18 cellular contexts compared by ENCODE assay signal in the genomic region with DNA sequence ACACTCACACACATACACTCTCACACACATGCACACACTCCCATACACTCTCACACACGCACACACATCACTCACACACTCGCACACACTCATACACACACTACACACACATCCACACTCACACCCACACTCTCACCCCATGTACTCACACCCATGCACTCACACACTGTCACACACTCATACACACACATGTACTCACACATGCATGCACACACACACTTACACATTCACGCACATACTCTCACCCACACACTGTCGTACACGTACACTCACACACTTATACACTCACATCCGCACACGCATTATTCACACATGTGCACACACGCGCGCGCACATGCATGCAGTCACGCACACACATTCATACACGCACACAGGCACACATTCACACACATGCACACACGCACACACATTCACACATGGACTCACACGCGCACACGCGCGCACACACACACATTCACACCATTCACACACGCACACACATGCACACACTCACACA. TPM values are rescaled to one million over a fixed set of nuclear protein-coding genes. Genes with fewer than 3 reads are reported as not detected.
DNase-seq lines count a peak whose midpoint lies in the region; ATAC-seq, FAIRE-seq and TF ChIP-seq lines count a peak whose summit lies in the region.
"Had no signal": no experiment of that assay in that cellular context is flagged by ENCODE, and none has a peak within 500 bp of the region (broad histone marks: within the 10 kb centered on the region; RNA-seq: fewer than 3 reads in every experiment).

No MANE protein-coding gene starts in this region.

- H3K79me1 ChIP-seq in H1 (ENCODE audit: low read depth, low read length) (no peaks in the 10 kb centered on the region), neuronal stem cell (ENCODE audit: low read depth, low read length) (peaks cover 2% of the 10 kb centered on the region)

- H2BK12ac ChIP-seq in H1 (ENCODE audit: low read depth, low read length) (peak overlapping the region; percentile 95), neuronal stem cell (ENCODE audit: low read length) (peak overlapping the region; percentile 95)

- H2AFZ ChIP-seq in H1 (ENCODE audit: low read length) (no peak overlapping the region), neuronal stem cell (ENCODE audit: low read length) (no peak overlapping the region)

- H3K56ac ChIP-seq in H1 (replicated peaks; ENCODE audit: insufficient read length, low read depth, low read length), result peak overlapping the region; percentile 57

- in situ Hi-C loops in HAP-1 (cut with MboI; ENCODE audit: low sequenced_read_pairs), result no loop called here

- TF ChIP-seq RAD21 in H1 (IDR thresholded peaks at IDR 0.05 in 1 of 2, conservative IDR thresholded peaks at IDR 0.05 in 1 of 2; ENCODE audit: low read depth in 2 of 2, low read length in 2 of 2), result no peak

- CTCF ChIA-PET in activated CD4-positive, alpha-beta T cell treated with anti-CD3 and anti-CD28 coated beads for 36 hours (lab: Charles Lee), result no interaction called here
- CTCF ChIA-PET in H1 (lab: Charles Lee; ENCODE audit: partially characterized antibody), result interaction anchor here (1.4 to 23.7 kb wide), 4 partner anchors 38 to 64 kb away, joined by 3 to 532 read pairs (median 150); partner anchors contain the start of genes CD4, LAG3, MLF2 and PTMS

- H3K9me3 Mint-ChIP-seq in activated CD4-positive, alpha-beta T cell treated with anti-CD3 and anti-CD28 coated beads for 36 hours (ENCODE audit: low read depth), result no peaks in the 10 kb centered on the region

- H2BK5ac ChIP-seq in H1 (ENCODE audit: low read depth, low read length), result peak overlapping the region; percentile 60
- H2BK5ac ChIP-seq in neuronal stem cell (ENCODE audit: low read length), result peak overlapping the region; percentile 33

- intact Hi-C loops in activated CD4-positive, alpha-beta T cell treated with anti-CD3 and anti-CD28 coated beads for 36 hours (cut with DNase I, micrococcal nuclease), result no loop called here

- H3K23ac ChIP-seq in H1 (ENCODE audit: insufficient read length) (peak overlapping the region; percentile 60), neuronal stem cell (ENCODE audit: low read depth, low read length, poor library complexity) (peak overlapping the region; percentile 95)

- TF ChIP-seq POLR2A in H1 (IDR thresholded peaks at IDR 0.05; ENCODE audit: control extremely low read depth in 1 of 2, low read depth in 2 of 2, low read length in 2 of 2) (no peak), erythroblast (IDR thresholded peaks at IDR 0.05; ENCODE audit: low read length) (no peak)

- peak overlapping the region; percentile 68 for H2BK20ac ChIP-seq in H1 (ENCODE audit: low read length)

- H3K4me1 ChIP-seq in H1 (replicated peaks in 1 of 4; ENCODE audit: control insufficient read depth in 3 of 4, insufficient read depth in 4 of 4, low read length in 3 of 4) (peaks cover 4 to 43% (median 26%) of the 10 kb centered on the region in 4 experiments), neuronal stem cell (ENCODE audit: control insufficient read depth in 2 of 2, insufficient read depth in 1 of 2, low read depth in 1 of 2, low read length in 2 of 2) (peaks cover 39 to 43% of the 10 kb centered on the region in 2 donors), HAP-1 (peaks cover 9% of the 10 kb centered on the region)

- H3K36me3 ChIP-seq in H1 (ENCODE audit: control insufficient read depth in 2 of 4, insufficient read depth in 4 of 4, low read length in 3 of 4) (no peaks in the 10 kb centered on the region; a peak in 1 of 8 replicates), neuronal stem cell (replicated peaks in 1 of 2; ENCODE audit: control insufficient read depth in 2 of 2, insufficient read depth in 2 of 2, low read length in 2 of 2) (no peaks in the 10 kb centered on the region), HAP-1 (replicated peaks) (no peaks in the 10 kb centered on the region)
- H3K36me3 ChIP-seq: BLaER1 had no signal

- H3K27me3 Mint-ChIP-seq in activated CD4-positive, alpha-beta T cell treated with anti-CD3 and anti-CD28 coated beads for 36 hours, result peaks cover 3% of the 10 kb centered on the region

- H2BK15ac ChIP-seq in H1 (ENCODE audit: low read length) (peak overlapping the region; percentile 99), neuronal stem cell (ENCODE audit: low read length) (peak overlapping the region; percentile 86)

- peaks cover 20% of the 10 kb centered on the region for H3K23me2 ChIP-seq in H1 (ENCODE audit: low read depth, low read length)

- H4K91ac ChIP-seq in H1 (replicated peaks; ENCODE audit: insufficient read length, low read length) (peak overlapping the region; percentile 100), neuronal stem cell (ENCODE audit: low read depth, low read length, poor library complexity) (peak overlapping the region; percentile 99)

- 86 to 100% methylated on average over 7 to 20 of the region's 20 CpGs for WGBS in H1 (ENCODE audit: extremely low coverage in 1 of 2, insufficient coverage in 1 of 2, insufficient read length in 1 of 2, insufficient replicate concordance in 2 of 2, low coverage in 1 of 2, low lambda C conversion rate in 2 of 2, missing lambda C conversion rate in 1 of 2), 2 experiments
- 100% methylated on average over 6 to 10 of the region's 20 CpGs for WGBS in neuronal stem cell (ENCODE audit: extremely low coverage in 2 of 2, insufficient read length in 2 of 2, insufficient replicate concordance in 1 of 2), 2 donors

- ATAC-seq in activated CD4-positive, alpha-beta T cell treated with anti-CD3 and anti-CD28 coated beads for 36 hours, result no peak

- peak overlapping the region; percentile 55 for H4K5ac ChIP-seq in H1 (ENCODE audit: insufficient read length, low read depth, low read length)

- H4K20me1 ChIP-seq in H1 (replicated peaks in 1 of 2; ENCODE audit: control insufficient read depth in 1 of 2, insufficient read depth in 2 of 2, low read length in 2 of 2), result peaks cover 0 to 6% of the 10 kb centered on the region in 2 experiments

- H3K18ac ChIP-seq in H1 (ENCODE audit: extremely low read depth, low read length) (peak overlapping the region; percentile 41), neuronal stem cell (ENCODE audit: low read length) (peak overlapping the region; percentile 92)

- no peak for TF ChIP-seq CTCF in H1 (IDR thresholded peaks at IDR 0.05; ENCODE audit: control extremely low read depth in 1 of 3, insufficient read depth in 1 of 3, low read depth in 1 of 3, low read length in 3 of 3)

- H3K4me3 ChIP-seq in H1 (ENCODE audit: extremely low read depth in 1 of 4, insufficient read depth in 2 of 4, low read depth in 3 of 4, low read length in 4 of 4), result peak overlapping the region in 1 of 4 experiments; percentile 46; a peak in 1 of 8 replicates
- peak overlapping the region in 1 of 2 donors; percentile 49 for H3K4me3 ChIP-seq in neuronal stem cell (ENCODE audit: low read length in 2 of 2)
- H3K4me3 ChIP-seq in HAP-1, result no peak overlapping the region
- H3K4me3 ChIP-seq: BLaER1 had no signal

- H3K14ac ChIP-seq in H1 (ENCODE audit: insufficient read length) (peak overlapping the region; percentile 13), neuronal stem cell (ENCODE audit: low read length) (peak overlapping the region; percentile 98)

- H3K4ac ChIP-seq in H1 (replicated peaks; ENCODE audit: insufficient read length, low read depth, low read length) (peak overlapping the region; percentile 100), neuronal stem cell (ENCODE audit: low read length) (peak overlapping the region; percentile 87)

- peaks cover 0 to 6% (median 1%) of the 10 kb centered on the region in 4 experiments; a peak in 4 of 7 replicates for H3K27me3 ChIP-seq in H1 (replicated peaks in 1 of 4; ENCODE audit: control insufficient read depth in 3 of 4, extremely low read depth in 1 of 4, insufficient read depth in 3 of 4, low read length in 3 of 4)
- H3K27me3 ChIP-seq in neuronal stem cell (ENCODE audit: control insufficient read depth in 3 of 3, insufficient read depth in 3 of 3, low read depth in 1 of 3, low read length in 3 of 3), result no peaks in the 10 kb centered on the region
- peaks cover 4% of the 10 kb centered on the region; the same call in 1 of the 2 replicates for H3K27me3 ChIP-seq in HAP-1 (ENCODE audit: low read depth)

- no peak overlapping the region; the same call in 1 of the 2 replicates for H4K8ac ChIP-seq in H1 (ENCODE audit: extremely low read depth, insufficient read depth, low read length)
- peak overlapping the region; percentile 84 for H4K8ac ChIP-seq in neuronal stem cell (ENCODE audit: low read depth, low read length)

- H3K36me3 Mint-ChIP-seq in activated CD4-positive, alpha-beta T cell treated with anti-CD3 and anti-CD28 coated beads for 36 hours (ENCODE audit: low read depth), result peaks cover 34% of the 10 kb centered on the region

- peak overlapping the region in 1 of 4 experiments; percentile 60; a peak in 1 of 7 replicates for H3K9ac ChIP-seq in H1 (replicated peaks in 1 of 4; ENCODE audit: extremely low read depth in 1 of 4, low read depth in 3 of 4, low read length in 3 of 4)
- peak overlapping the region; percentile 91 for H3K9ac ChIP-seq in neuronal stem cell (ENCODE audit: low read depth, low read length, poor library complexity)
- H3K9ac ChIP-seq: BLaER1 had no signal

- no peak for TF ChIP-seq EP300 in H1 (IDR thresholded peaks at IDR 0.05; ENCODE audit: borderline replicate concordance in 1 of 2, low read depth in 2 of 2, low read length in 2 of 2)

- H3K27ac Mint-ChIP-seq in activated CD4-positive, alpha-beta T cell treated with anti-CD3 and anti-CD28 coated beads for 36 hours, result peak overlapping the region; percentile 14

- POLR2A ChIA-PET in activated CD4-positive, alpha-beta T cell treated with anti-CD3 and anti-CD28 coated beads for 36 hours (lab: Charles Lee), result no interaction called here
- POLR2A ChIA-PET in H1 (lab: Charles Lee; ENCODE audit: partially characterized antibody), result interaction anchor here (0.8 to 3.2 kb wide), 8 partner anchors 10 to 57 kb away, joined by 3 to 20 read pairs (median 4); partner anchors contain the start of genes P3H3 and PTMS

- no peak for DNase-seq in activated CD4-positive, alpha-beta T cell treated with anti-CD3 and anti-CD28 coated beads for 36 hours
- no peak for DNase-seq in activated CD4-positive, alpha-beta T cell treated with anti-CD3 and anti-CD28 coated beads for 4 hours
- DNase-seq in HTR-8/SVneo (ENCODE audit: insufficient read length, low spot score) (no peak), H1 (ENCODE audit: low read depth in 1 of 2, low spot score in 2 of 2) (no peak), neuronal stem cell (ENCODE audit: low spot score) (no peak), HAP-1 (ENCODE audit: low spot score in 2 of 2) (no peak), erythroblast (lab: John Stamatoyannopoulos, UW) (no peak), caudate nucleus (lab: John Stamatoyannopoulos, UW) (no peak)
- DNase-seq: 8988T, EL, GOT3, NCI-H1417, NCI-H2029 treated with DMSO at 0.1 percent for 48 hours, NCI-H510A treated with DMSO at 0.1 percent for 48 hours, SHP77 had no signal

- peak overlapping the region; percentile 100 for H2AK5ac ChIP-seq in H1 (ENCODE audit: low read depth, low read length)
- H2AK5ac ChIP-seq in neuronal stem cell (ENCODE audit: low read depth, low read length), result peak overlapping the region; percentile 72

- H3K9me3 ChIP-seq in H1 (ENCODE audit: insufficient read depth in 2 of 2, low read depth in 1 of 2, low read length in 1 of 2) (peaks cover 0 to 2% of the 10 kb centered on the region in 2 experiments; a peak in 1 of 4 replicates), neuronal stem cell (replicated peaks in 1 of 2; ENCODE audit: control insufficient read depth in 2 of 2, insufficient read depth in 1 of 2, low read depth in 1 of 2, low read length in 2 of 2) (peaks cover 0 to 4% of the 10 kb centered on the region in 2 donors), HAP-1 (no peaks in the 10 kb centered on the region)
- H3K9me3 ChIP-seq: BLaER1 had no signal

- H3K27ac ChIP-seq in H1 (ENCODE audit: low read depth, low read length) (no peak overlapping the region), neuronal stem cell (replicated peaks; ENCODE audit: low read length) (no peak overlapping the region), caudate nucleus (ENCODE audit: low read depth, low read length) (no peak overlapping the region)
- H3K27ac ChIP-seq: BLaER1 had no signal

- H3K4me2 ChIP-seq in H1 (ENCODE audit: insufficient read depth in 1 of 2, low read depth in 2 of 2, low read length in 2 of 2) (peak overlapping the region; percentile 53 to 94; a peak in 3 of 4 replicates), neuronal stem cell (ENCODE audit: insufficient read depth, low read length, poor library complexity, severe bottlenecking) (no peak overlapping the region)
- H3K4me2 ChIP-seq: BLaER1 had no signal

- H2BK120ac ChIP-seq in H1 (replicated peaks; ENCODE audit: low read depth, low read length), result peak overlapping the region; percentile 91
- no peak overlapping the region for H2BK120ac ChIP-seq in neuronal stem cell (ENCODE audit: low read depth, low read length)

- peaks cover 17% of the 10 kb centered on the region for H3K4me1 Mint-ChIP-seq in activated CD4-positive, alpha-beta T cell treated with anti-CD3 and anti-CD28 coated beads for 36 hours

- H3K79me2 ChIP-seq in H1 (ENCODE audit: control insufficient read depth in 1 of 2, insufficient read depth in 2 of 2, low read length in 2 of 2), result no peaks in the 10 kb centered on the region

- H3K4me3 Mint-ChIP-seq in activated CD4-positive, alpha-beta T cell treated with anti-CD3 and anti-CD28 coated beads for 36 hours, result no peak overlapping the region

- FAIRE-seq in HTR-8/SVneo (lab: Jason Lieb, UNC) (peak; percentile 100), H1 (lab: Jason Lieb, UNC) (no peak)
- FAIRE-seq: GM18507, RCC 7860 had no signal

RNA-seq across cellular contexts. Expression of gene GPR162, which starts 3.9 kb away (rescaled TPM):
- total RNA-seq in activated CD4-positive, alpha-beta T cell treated with anti-CD3 and anti-CD28 coated beads for 36 hours, result under 1 TPM; 0.11 to 0.26 TPM
- total RNA-seq in H1 (2021; fragmentation: NEBNext Ultra II Directional; extraction: Animal tissue kit (Norgen Biotek cat#: 25700)), result 8.6 and 8.8 TPM in 2 replicates
- polyA plus RNA-seq in H1 (2011; rRNA removed), result 7.3 and 9.5 TPM in 2 replicates
- polyA plus RNA-seq in H1 (2011; cell fraction: cytosol; rRNA removed), result 7.9 TPM
- 22.3 TPM for polyA plus RNA-seq in H1 (2011; cell fraction: nucleus; rRNA removed)
- 7.5 to 9.0 TPM (median 8.8 TPM) in 4 replicates for polyA plus RNA-seq in H1 (2012, experiment 1 of 2)
- polyA plus RNA-seq in H1 (2012, experiment 2 of 2), result 7.7 TPM
- polyA plus RNA-seq in H1 (2013, experiment 1 of 2), result 5.7 TPM
- 6.8 TPM for polyA plus RNA-seq in H1 (2013, experiment 2 of 2)
- polyA minus RNA-seq in H1 (2011; rRNA and poly(A)+ RNA removed), result 4.2 and 4.3 TPM in 2 replicates
- 8.6 TPM for polyA minus RNA-seq in H1 (2011; cell fraction: cytosol; rRNA and poly(A)+ RNA removed)
- polyA minus RNA-seq in H1 (2011; cell fraction: nucleus; rRNA and poly(A)+ RNA removed), result 6.1 TPM
- 34.0 TPM for polyA plus RNA-seq in neuronal stem cell (2013, experiment 1 of 2)
- 28.4 TPM for polyA plus RNA-seq in neuronal stem cell (2013, experiment 2 of 2)

RNA-seq across cellular contexts. Expression of gene P3H3, which starts 10.5 kb away (rescaled TPM):
- total RNA-seq in activated CD4-positive, alpha-beta T cell treated with anti-CD3 and anti-CD28 coated beads for 36 hours, result 1 to 10 TPM in 1 of 2 experiments, under 1 TPM in 1; 0.86 to 1.3 TPM
- total RNA-seq in H1 (2021; fragmentation: NEBNext Ultra II Directional; extraction: Animal tissue kit (Norgen Biotek cat#: 25700)), result 42.4 and 43.5 TPM in 2 replicates
- polyA plus RNA-seq in H1 (2011; rRNA removed), result 22.9 and 40.9 TPM in 2 replicates
- polyA plus RNA-seq in H1 (2011; cell fraction: cytosol; rRNA removed), result 34.9 TPM
- 89.3 TPM for polyA plus RNA-seq in H1 (2011; cell fraction: nucleus; rRNA removed)
- polyA plus RNA-seq in H1 (2012, experiment 1 of 2), result 28.7 to 51.3 TPM (median 45.4 TPM) in 4 replicates
- 27.7 TPM for polyA plus RNA-seq in H1 (2012, experiment 2 of 2)
- 33.4 TPM for polyA plus RNA-seq in H1 (2013, experiment 1 of 2)
- 30.6 TPM for polyA plus RNA-seq in H1 (2013, experiment 2 of 2)
- polyA minus RNA-seq in H1 (2011; rRNA and poly(A)+ RNA removed), result 14.7 and 16.0 TPM in 2 replicates
- polyA minus RNA-seq in H1 (2011; cell fraction: cytosol; rRNA and poly(A)+ RNA removed), result 21.8 TPM
- 35.7 TPM for polyA minus RNA-seq in H1 (2011; cell fraction: nucleus; rRNA and poly(A)+ RNA removed)
- polyA plus RNA-seq in neuronal stem cell (2013, experiment 1 of 2), result 22.0 TPM
- polyA plus RNA-seq in neuronal stem cell (2013, experiment 2 of 2), result 21.2 TPM

RNA-seq across cellular contexts. Expression of gene GNB3, which starts 23.0 kb away (rescaled TPM):
- under 1 TPM; 0.66 to 0.76 TPM for total RNA-seq in activated CD4-positive, alpha-beta T cell treated with anti-CD3 and anti-CD28 coated beads for 36 hours
- 9.0 and 9.9 TPM in 2 replicates for total RNA-seq in H1 (2021; fragmentation: NEBNext Ultra II Directional; extraction: Animal tissue kit (Norgen Biotek cat#: 25700))
- 9.9 and 13.9 TPM in 2 replicates for polyA plus RNA-seq in H1 (2011; rRNA removed)
- polyA plus RNA-seq in H1 (2011; cell fraction: cytosol; rRNA removed), result 12.7 TPM
- 82.1 TPM for polyA plus RNA-seq in H1 (2011; cell fraction: nucleus; rRNA removed)
- polyA plus RNA-seq in H1 (2012, experiment 1 of 2), result 10.9 to 15.6 TPM (median 13.3 TPM) in 4 replicates
- polyA plus RNA-seq in H1 (2012, experiment 2 of 2), result 7.5 TPM
- polyA plus RNA-seq in H1 (2013, experiment 1 of 2), result 5.5 TPM
- 4.9 TPM for polyA plus RNA-seq in H1 (2013, experiment 2 of 2)
- polyA minus RNA-seq in H1 (2011; rRNA and poly(A)+ RNA removed), result 5.6 and 5.7 TPM in 2 replicates
- 6.0 TPM for polyA minus RNA-seq in H1 (2011; cell fraction: cytosol; rRNA and poly(A)+ RNA removed)
- polyA minus RNA-seq in H1 (2011; cell fraction: nucleus; rRNA and poly(A)+ RNA removed), result 17.2 TPM
- 8.6 TPM for polyA plus RNA-seq in neuronal stem cell (2013, experiment 1 of 2)
- polyA plus RNA-seq in neuronal stem cell (2013, experiment 2 of 2), result 8.2 TPM

RNA-seq across cellular contexts. Expression of gene CD4, which starts 28.4 kb away (rescaled TPM):
- total RNA-seq in activated CD4-positive, alpha-beta T cell treated with anti-CD3 and anti-CD28 coated beads for 36 hours, result 100 to 1,000 TPM; 206 to 211 TPM
- total RNA-seq in H1 (2021; fragmentation: NEBNext Ultra II Directional; extraction: Animal tissue kit (Norgen Biotek cat#: 25700)), result 3.2 and 3.4 TPM in 2 replicates
- polyA plus RNA-seq in H1 (2011; rRNA removed), result 5.1 and 5.6 TPM in 2 replicates
- polyA plus RNA-seq in H1 (2011; cell fraction: cytosol; rRNA removed), result 5.1 TPM
- polyA plus RNA-seq in H1 (2011; cell fraction: nucleus; rRNA removed), result 5.1 TPM
- polyA plus RNA-seq in H1 (2012, experiment 1 of 2), result 5.8 to 6.9 TPM (median 6.7 TPM) in 4 replicates
- polyA plus RNA-seq in H1 (2012, experiment 2 of 2), result 4.3 TPM
- polyA plus RNA-seq in H1 (2013, experiment 1 of 2), result 2.7 TPM
- 2.4 TPM for polyA plus RNA-seq in H1 (2013, experiment 2 of 2)
- polyA minus RNA-seq in H1 (2011; rRNA and poly(A)+ RNA removed), result 3.3 and 3.4 TPM in 2 replicates
- 1.6 TPM for polyA minus RNA-seq in H1 (2011; cell fraction: cytosol; rRNA and poly(A)+ RNA removed)
- 1.8 TPM for polyA minus RNA-seq in H1 (2011; cell fraction: nucleus; rRNA and poly(A)+ RNA removed)
- polyA plus RNA-seq in neuronal stem cell (2013, experiment 1 of 2), result 3.9 TPM
- polyA plus RNA-seq in neuronal stem cell (2013, experiment 2 of 2), result 3.8 TPM

RNA-seq across cellular contexts. Expression of gene CDCA3, which starts 33.4 kb away (rescaled TPM):
- 10 to 100 TPM; 87.8 to 99.7 TPM for total RNA-seq in activated CD4-positive, alpha-beta T cell treated with anti-CD3 and anti-CD28 coated beads for 36 hours
- total RNA-seq in H1 (2021; fragmentation: NEBNext Ultra II Directional; extraction: Animal tissue kit (Norgen Biotek cat#: 25700)), result 47.4 and 47.7 TPM in 2 replicates
- polyA plus RNA-seq in H1 (2011; rRNA removed), result 71.2 and 77.0 TPM in 2 replicates
- polyA plus RNA-seq in H1 (2011; cell fraction: cytosol; rRNA removed), result 75.6 TPM
- 85.8 TPM for polyA plus RNA-seq in H1 (2011; cell fraction: nucleus; rRNA removed)
- 46.7 to 59.8 TPM (median 55.0 TPM) in 4 replicates for polyA plus RNA-seq in H1 (2012, experiment 1 of 2)
- polyA plus RNA-seq in H1 (2012, experiment 2 of 2), result 40.3 TPM
- 51.4 TPM for polyA plus RNA-seq in H1 (2013, experiment 1 of 2)
- 48.1 TPM for polyA plus RNA-seq in H1 (2013, experiment 2 of 2)
- 21.4 and 28.2 TPM in 2 replicates for polyA minus RNA-seq in H1 (2011; rRNA and poly(A)+ RNA removed)
- polyA minus RNA-seq in H1 (2011; cell fraction: cytosol; rRNA and poly(A)+ RNA removed), result 27.6 TPM
- 55.8 TPM for polyA minus RNA-seq in H1 (2011; cell fraction: nucleus; rRNA and poly(A)+ RNA removed)
- polyA plus RNA-seq in neuronal stem cell (2013, experiment 1 of 2), result 81.3 TPM
- polyA plus RNA-seq in neuronal stem cell (2013, experiment 2 of 2), result 79.5 TPM

Comparison
In these comparisons a context has a peak if more than half of its experiments do, and no peak if none do; other contexts are left out.
1. RNA of gene P3H3, which starts 10.5 kb away (total RNA-seq): 42.4 to 43.5 TPM in H1; 0.86 to 1.3 TPM in activated CD4-positive, alpha-beta T cell treated with anti-CD3 and anti-CD28 coated beads for 36 hours; every median in the first group is over 10 times any median in the second.